In genomic region chr10:60828489-60828852, GRCh38 we compare ENCODE assay signal across 16 cellular contexts. TPM values are rescaled to one million over a fixed set of nuclear protein-coding genes. Genes with fewer than 3 reads are reported as not detected.
DNase-seq lines count a peak whose midpoint lies in the region; ATAC-seq and TF ChIP-seq lines count a peak whose summit lies in the region.
"Had no signal": no experiment of that assay in that cellular context is flagged by ENCODE, and none has a peak within 500 bp of the region (broad histone marks: within the 10 kb centered on the region; RNA-seq: fewer than 3 reads in every experiment).

No MANE protein-coding gene starts in this region.

- H3K4me3 ChIP-seq in GM23338 (no peak overlapping the region), RWPE2 (ENCODE audit: severe bottlenecking) (no peak overlapping the region)
- H3K4me3 ChIP-seq: colonic mucosa had no signal

- H3K9me3 Mint-ChIP-seq in GM23338 (no peaks in the 10 kb centered on the region), osteocyte (ENCODE audit: unreplicated experiment) (no peaks in the 10 kb centered on the region)
- H3K9me3 Mint-ChIP-seq: activated CD4-positive, alpha-beta memory T cell treated with anti-CD3 and anti-CD28 coated beads, Interleukin-2, amount 10 ng/mL, durations not matched to agents 7 days and 5 days had no signal

- H3K36me3 ChIP-seq in GM23338 (ENCODE audit: insufficient read depth), result no peaks in the 10 kb centered on the region
- no peaks in the 10 kb centered on the region for H3K36me3 ChIP-seq in RWPE2 (ENCODE audit: low read depth)
- H3K36me3 ChIP-seq: colonic mucosa had no signal

- H3K4me3 Mint-ChIP-seq in GM23338 (no peak overlapping the region), osteocyte (ENCODE audit: unreplicated experiment) (no peak overlapping the region)
- H3K4me3 Mint-ChIP-seq: activated CD4-positive, alpha-beta memory T cell treated with anti-CD3 and anti-CD28 coated beads, Interleukin-2, amount 10 ng/mL, durations not matched to agents 7 days and 5 days had no signal

- H3K27me3 Mint-ChIP-seq in GM23338 (ENCODE audit: insufficient read depth, low read depth, poor library complexity) (no peaks in the 10 kb centered on the region), osteocyte (ENCODE audit: unreplicated experiment) (no peaks in the 10 kb centered on the region)

- H3K9me2 ChIP-seq in GM23338 (ENCODE audit: insufficient read depth), result peaks cover 4% of the 10 kb centered on the region; the same call in 1 of the 2 replicates

- DNase-seq in GM23338 (ENCODE audit: low spot score) (no peak), RWPE2 (ENCODE audit: low spot score) (no peak), epithelial cell of prostate (ENCODE audit: low read depth, low spot score) (no peak), osteocyte (ENCODE audit: extremely low spot score, unreplicated experiment) (no peak)
- no peak for DNase-seq in activated CD4-positive, CD25-positive, alpha-beta regulatory T cell treated with anti-CD3 and anti-CD28 coated beads, Interleukin-2, amount 50 U/mL, for 72 hours
- DNase-seq: activated CD4-positive, alpha-beta memory T cell treated with anti-CD3 and anti-CD28 coated beads, Interleukin-2, amount 10 ng/mL, durations not matched to agents 7 days and 5 days; activated gamma-delta T cell treated with Interleukin-2 at 50 U/mL for 16 hours; colonic mucosa; COR-L47; NCI-H1436; nucleus accumbens; stimulated activated CD4-positive, alpha-beta T cell treated with anti-CD3 and anti-CD28 coated beads, Interleukin-2, amount 100 ng/mL, for 48 hours; stimulated activated naive CD4-positive, alpha-beta T cell; T-helper 1 cell had no signal

- no peak for TF ChIP-seq CTCF in GM23338 (conservative IDR thresholded peaks at IDR 0.05; ENCODE audit: low read depth in 2 of 2)
- TF ChIP-seq CTCF in RWPE2 (IDR thresholded peaks at IDR 0.05; ENCODE audit: poor library complexity, severe bottlenecking), result no peak
- no peak for TF ChIP-seq CTCF in osteocyte (IDR thresholded peaks at IDR 0.05)

- H3K27ac Mint-ChIP-seq in GM23338 (no peak overlapping the region), osteocyte (ENCODE audit: unreplicated experiment) (peak overlapping the region; percentile 63)
- H3K27ac Mint-ChIP-seq: activated CD4-positive, alpha-beta memory T cell treated with anti-CD3 and anti-CD28 coated beads, Interleukin-2, amount 10 ng/mL, durations not matched to agents 7 days and 5 days had no signal

- H4K20me1 ChIP-seq in GM23338 (replicated peaks; ENCODE audit: insufficient read depth), result no peaks in the 10 kb centered on the region

- H3K27me3 ChIP-seq in GM23338 (ENCODE audit: insufficient read depth), result no peaks in the 10 kb centered on the region
- no peaks in the 10 kb centered on the region for H3K27me3 ChIP-seq in RWPE2 (ENCODE audit: insufficient read depth, poor library complexity, severe bottlenecking)
- H3K27me3 ChIP-seq: colonic mucosa had no signal

- H2AFZ ChIP-seq in GM23338, result peak overlapping the region; percentile 40

- no peaks in the 10 kb centered on the region for H3K79me2 ChIP-seq in GM23338 (replicated peaks; ENCODE audit: insufficient read depth)

- H3K4me1 ChIP-seq in GM23338 (ENCODE audit: insufficient read depth), result peaks cover 6% of the 10 kb centered on the region; the same call in 1 of the 2 replicates
- peaks cover 4% of the 10 kb centered on the region for H3K4me1 ChIP-seq in RWPE2 (ENCODE audit: insufficient read depth, poor library complexity, severe bottlenecking)
- H3K4me1 ChIP-seq: colonic mucosa had no signal

- H3K27ac ChIP-seq in GM23338 (ENCODE audit: low read depth) (no peak overlapping the region), RWPE2 (ENCODE audit: poor library complexity, severe bottlenecking) (peak overlapping the region; percentile 72), epithelial cell of prostate (peak overlapping the region; percentile 26)
- H3K27ac ChIP-seq: colonic mucosa had no signal

- H3K4me2 ChIP-seq in GM23338, result 0 out of 2 replicates have a peak overlapping the region, but pooled peaks have one; percentile 12

- H3K36me3 Mint-ChIP-seq in GM23338 (ENCODE audit: low read depth), result no peaks in the 10 kb centered on the region
- no peaks in the 10 kb centered on the region for H3K36me3 Mint-ChIP-seq in osteocyte (ENCODE audit: unreplicated experiment)

- H3F3A ChIP-seq in GM23338 (replicated peaks; ENCODE audit: low read depth), result no peaks in the 10 kb centered on the region

- H3K9me3 ChIP-seq in RWPE2 (ENCODE audit: severe bottlenecking), result no peaks in the 10 kb centered on the region
- H3K9me3 ChIP-seq: colonic mucosa had no signal

- no peak for ATAC-seq in GM23338
- 0 out of 3 replicates have a peak, but pooled peaks have one; percentile 21 for ATAC-seq in RWPE2 (ENCODE audit: low read depth)
- ATAC-seq in HG02610 (IDR thresholded peaks at IDR 0.05; ENCODE audit: unreplicated experiment), result no peak
- ATAC-seq in esophagus mucosa, result no peak

- H3K4me1 Mint-ChIP-seq in GM23338, result peaks cover 10% of the 10 kb centered on the region
- H3K4me1 Mint-ChIP-seq in osteocyte (ENCODE audit: unreplicated experiment), result peaks cover 21% of the 10 kb centered on the region

TF ChIP-seq in GM23338, 12 proteins besides CTCF, POLR2A, EP300 and RAD21 (continues in another document):
- TF ChIP-seq, protein P1, sequence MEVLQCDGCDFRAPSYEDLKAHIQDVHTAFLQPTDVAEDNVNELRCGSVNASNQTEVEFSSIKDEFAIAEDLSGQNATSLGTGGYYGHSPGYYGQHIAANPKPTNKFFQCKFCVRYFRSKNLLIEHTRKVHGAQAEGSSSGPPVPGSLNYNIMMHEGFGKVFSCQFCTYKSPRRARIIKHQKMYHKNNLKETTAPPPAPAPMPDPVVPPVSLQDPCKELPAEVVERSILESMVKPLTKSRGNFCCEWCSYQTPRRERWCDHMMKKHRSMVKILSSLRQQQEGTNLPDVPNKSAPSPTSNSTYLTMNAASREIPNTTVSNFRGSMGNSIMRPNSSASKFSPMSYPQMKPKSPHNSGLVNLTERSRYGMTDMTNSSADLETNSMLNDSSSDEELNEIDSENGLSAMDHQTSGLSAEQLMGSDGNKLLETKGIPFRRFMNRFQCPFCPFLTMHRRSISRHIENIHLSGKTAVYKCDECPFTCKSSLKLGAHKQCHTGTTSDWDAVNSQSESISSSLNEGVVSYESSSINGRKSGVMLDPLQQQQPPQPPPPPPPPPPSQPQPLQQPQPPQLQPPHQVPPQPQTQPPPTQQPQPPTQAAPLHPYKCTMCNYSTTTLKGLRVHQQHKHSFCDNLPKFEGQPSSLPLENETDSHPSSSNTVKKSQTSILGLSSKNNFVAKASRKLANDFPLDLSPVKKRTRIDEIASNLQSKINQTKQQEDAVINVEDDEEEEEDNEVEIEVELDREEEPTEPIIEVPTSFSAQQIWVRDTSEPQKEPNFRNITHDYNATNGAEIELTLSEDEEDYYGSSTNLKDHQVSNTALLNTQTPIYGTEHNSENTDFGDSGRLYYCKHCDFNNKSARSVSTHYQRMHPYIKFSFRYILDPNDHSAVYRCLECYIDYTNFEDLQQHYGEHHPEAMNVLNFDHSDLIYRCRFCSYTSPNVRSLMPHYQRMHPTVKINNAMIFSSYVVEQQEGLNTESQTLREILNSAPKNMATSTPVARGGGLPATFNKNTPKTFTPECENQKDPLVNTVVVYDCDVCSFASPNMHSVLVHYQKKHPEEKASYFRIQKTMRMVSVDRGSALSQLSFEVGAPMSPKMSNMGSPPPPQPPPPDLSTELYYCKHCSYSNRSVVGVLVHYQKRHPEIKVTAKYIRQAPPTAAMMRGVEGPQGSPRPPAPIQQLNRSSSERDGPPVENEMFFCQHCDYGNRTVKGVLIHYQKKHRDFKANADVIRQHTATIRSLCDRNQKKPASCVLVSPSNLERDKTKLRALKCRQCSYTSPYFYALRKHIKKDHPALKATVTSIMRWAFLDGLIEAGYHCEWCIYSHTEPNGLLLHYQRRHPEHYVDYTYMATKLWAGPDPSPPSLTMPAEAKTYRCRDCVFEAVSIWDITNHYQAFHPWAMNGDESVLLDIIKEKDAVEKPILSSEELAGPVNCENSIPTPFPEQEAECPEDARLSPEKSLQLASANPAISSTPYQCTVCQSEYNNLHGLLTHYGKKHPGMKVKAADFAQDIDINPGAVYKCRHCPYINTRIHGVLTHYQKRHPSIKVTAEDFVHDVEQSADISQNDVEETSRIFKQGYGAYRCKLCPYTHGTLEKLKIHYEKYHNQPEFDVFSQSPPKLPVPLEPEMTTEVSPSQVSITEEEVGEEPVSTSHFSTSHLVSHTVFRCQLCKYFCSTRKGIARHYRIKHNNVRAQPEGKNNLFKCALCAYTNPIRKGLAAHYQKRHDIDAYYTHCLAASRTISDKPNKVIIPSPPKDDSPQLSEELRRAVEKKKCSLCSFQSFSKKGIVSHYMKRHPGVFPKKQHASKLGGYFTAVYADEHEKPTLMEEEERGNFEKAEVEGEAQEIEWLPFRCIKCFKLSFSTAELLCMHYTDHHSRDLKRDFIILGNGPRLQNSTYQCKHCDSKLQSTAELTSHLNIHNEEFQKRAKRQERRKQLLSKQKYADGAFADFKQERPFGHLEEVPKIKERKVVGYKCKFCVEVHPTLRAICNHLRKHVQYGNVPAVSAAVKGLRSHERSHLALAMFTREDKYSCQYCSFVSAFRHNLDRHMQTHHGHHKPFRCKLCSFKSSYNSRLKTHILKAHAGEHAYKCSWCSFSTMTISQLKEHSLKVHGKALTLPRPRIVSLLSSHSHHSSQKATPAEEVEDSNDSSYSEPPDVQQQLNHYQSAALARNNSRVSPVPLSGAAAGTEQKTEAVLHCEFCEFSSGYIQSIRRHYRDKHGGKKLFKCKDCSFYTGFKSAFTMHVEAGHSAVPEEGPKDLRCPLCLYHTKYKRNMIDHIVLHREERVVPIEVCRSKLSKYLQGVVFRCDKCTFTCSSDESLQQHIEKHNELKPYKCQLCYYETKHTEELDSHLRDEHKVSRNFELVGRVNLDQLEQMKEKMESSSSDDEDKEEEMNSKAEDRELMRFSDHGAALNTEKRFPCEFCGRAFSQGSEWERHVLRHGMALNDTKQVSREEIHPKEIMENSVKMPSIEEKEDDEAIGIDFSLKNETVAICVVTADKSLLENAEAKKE (CRISPR knock-in tag; IDR thresholded peaks at IDR 0.05), result no peak
- no peak for TF ChIP-seq ETS1 (IDR thresholded peaks at IDR 0.05)
- TF ChIP-seq CREB1 (CRISPR knock-in tag; IDR thresholded peaks at IDR 0.05; ENCODE audit: low read depth), result no peak
- no peak for TF ChIP-seq STAT1 (IDR thresholded peaks at IDR 0.05; ENCODE audit: unreplicated experiment)
- TF ChIP-seq EZH2 (IDR thresholded peaks at IDR 0.05; ENCODE audit: low read depth, unreplicated experiment), result no peak

RNA-seq across cellular contexts. Expression of gene CDK1, which starts 50.2 kb away (rescaled TPM):
- total RNA-seq in GM23338 (2014; rRNA removed; shearing (Covaris generic)), result 166 and 168 TPM in 2 replicates
- polyA plus RNA-seq in GM23338 (2016; fragmentation: Nextera tagmentation; extraction: Ambion mirVana), result 148 and 165 TPM in 2 replicates
- 12.6 and 13.1 TPM in 2 replicates for total RNA-seq in osteocyte
- 25.2 TPM for total RNA-seq in esophagus mucosa
